ENCODE assay signal across 16 cellular contexts in the genomic region with DNA sequence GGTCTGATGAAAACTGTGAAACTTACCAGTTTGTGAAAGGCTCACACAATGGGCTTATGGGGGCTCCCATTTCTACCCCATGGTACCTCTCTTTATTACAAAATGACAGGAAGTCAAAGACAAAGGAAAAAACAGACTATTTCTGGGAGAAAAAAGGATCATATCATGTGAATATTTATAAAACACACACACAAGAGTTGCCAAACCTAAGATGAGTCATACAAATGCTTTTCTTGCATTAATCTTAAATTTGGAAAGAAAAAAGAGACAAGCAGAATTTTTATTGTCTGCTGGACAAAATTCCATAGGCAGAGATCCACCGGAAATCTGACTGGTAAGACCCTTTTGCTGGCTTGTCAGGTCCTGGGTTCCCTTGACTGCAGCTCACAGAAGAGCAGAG.
"Had no signal": no experiment of that assay in that cellular context is flagged by ENCODE, and none has a peak within 500 bp of the region (broad histone marks: within the 10 kb centered on the region; RNA-seq: fewer than 3 reads in every experiment).

No MANE protein-coding gene starts in this region.

- H3K27me3 ChIP-seq: heart right ventricle, left lung, ovary, testis had no signal

- H3K36me3 ChIP-seq: heart right ventricle, left lung, ovary had no signal

- ATAC-seq: heart right ventricle, left lung, T-helper 17 cell had no signal

- H3K27ac ChIP-seq: heart right ventricle, left lung, ovary, testis had no signal

- DNase-seq: activated B cell treated with CpG ODN at 0.5 μM for 24 hours; activated CD4-positive, alpha-beta T cell treated with anti-CD3 and anti-CD28 coated beads, Interleukin-2, amount 10 ng/mL, durations not matched to agents 24 days and 14 days; activated CD8-positive, alpha-beta memory T cell treated with anti-CD3 and anti-CD28 coated beads for 24 hours; activated T-cell treated with anti-CD3 and anti-CD28 coated beads for 4 hours; aorta; dermis blood vessel endothelial cell; foreskin melanocyte; heart right ventricle; islet precursor cell; left lung; nephron progenitor cell; ovary; stimulated activated CD4-positive, alpha-beta T cell treated with anti-CD3 and anti-CD28 coated beads, Interleukin-15, amount 100 ng/mL, for 24 hours; stimulated activated CD4-positive, alpha-beta T cell treated with anti-CD3 and anti-CD28 coated beads, Interleukin-4, amount 100 ng/mL, for 24 hours; T-helper 17 cell; testis had no signal

- H3K4me1 ChIP-seq: heart right ventricle, left lung, testis had no signal

- H3K9me3 ChIP-seq: heart right ventricle, ovary, testis had no signal

- H3K4me3 ChIP-seq: heart right ventricle, left lung, ovary, testis had no signal
